In genomic region chr19:11096210-11096841, GRCh38 we compare ENCODE assay signal across 8 cellular contexts. TPM values are rescaled to one million over a fixed set of nuclear protein-coding genes. Genes with fewer than 3 reads are reported as not detected.
DNase-seq lines count a peak whose midpoint lies in the region; ATAC-seq and TF ChIP-seq lines count a peak whose summit lies in the region.

No MANE protein-coding gene starts in this region.

- DNase-seq in DND-41 (no peak), GM23248 (peak; percentile 75), Peyer's patch (no peak), cerebellar cortex (ENCODE audit: low spot score) (peak; percentile 44), RKO (ENCODE audit: low spot score) (no peak), NCI-H774 (lab: John Stamatoyannopoulos, UW) (no peak), cortex of kidney (lab: John Stamatoyannopoulos, UW) (no peak)

- H3K27me3 ChIP-seq in DND-41 (ENCODE audit: insufficient read depth, low read length, poor library complexity) (no peaks in the 10 kb centered on the region), GM23248 (replicated peaks; ENCODE audit: insufficient read depth) (no peaks in the 10 kb centered on the region), Peyer's patch (no peaks in the 10 kb centered on the region), muscle layer of duodenum (ENCODE audit: low read depth, low read length) (no peaks in the 10 kb centered on the region)

- H2AFZ ChIP-seq in DND-41 (ENCODE audit: low read depth, low read length) (no peak overlapping the region), GM23248 (peak overlapping the region; percentile 23)

- H3K4me1 ChIP-seq in DND-41 (ENCODE audit: insufficient read depth, low read length) = peaks cover 43% of the 10 kb centered on the region
- peaks cover 35% of the 10 kb centered on the region for H3K4me1 ChIP-seq in GM23248 (ENCODE audit: insufficient read depth)
- H3K4me1 ChIP-seq in Peyer's patch = peaks cover 0 to 52% (median 12%) of the 10 kb centered on the region in 4 donors
- H3K4me1 ChIP-seq in muscle layer of duodenum (ENCODE audit: control insufficient read depth in 1 of 2, insufficient read depth in 2 of 2, low read length in 2 of 2) = peaks cover 5 to 12% of the 10 kb centered on the region in 2 donors

- no peak overlapping the region for H3K4me3 ChIP-seq in DND-41 (ENCODE audit: low read depth in 1 of 2, low read length in 2 of 2)
- no peak overlapping the region for H3K4me3 ChIP-seq in GM23248
- peak overlapping the region in 1 of 4 donors; percentile 12 for H3K4me3 ChIP-seq in Peyer's patch
- no peak overlapping the region for H3K4me3 ChIP-seq in muscle layer of duodenum (ENCODE audit: low read depth in 1 of 2, low read length in 2 of 2)

- ATAC-seq in DND-41 (ENCODE audit: insufficient read depth, low read depth) = no peak

- H4K20me1 ChIP-seq in DND-41 (ENCODE audit: insufficient read depth, low read length) (peaks cover 89% of the 10 kb centered on the region), GM23248 (ENCODE audit: insufficient read depth) (no peaks in the 10 kb centered on the region)

- peaks cover 34% of the 10 kb centered on the region for H3F3A ChIP-seq in GM23248 (ENCODE audit: insufficient read depth)

- no peaks in the 10 kb centered on the region for H3K9me2 ChIP-seq in GM23248 (ENCODE audit: insufficient read depth)

- in situ Hi-C loops in GM23248 (cut with MboI) = no loop called here

- H3K9me3 ChIP-seq in DND-41 (ENCODE audit: insufficient read depth, low read length, severe bottlenecking) (no peaks in the 10 kb centered on the region), GM23248 (ENCODE audit: low read depth) (no peaks in the 10 kb centered on the region), Peyer's patch (peaks cover 0 to 5% (median 0%) of the 10 kb centered on the region in 4 donors), muscle layer of duodenum (ENCODE audit: control insufficient read depth in 1 of 2, low read length in 2 of 2) (peaks cover 0 to 2% of the 10 kb centered on the region in 2 donors)

- H3K36me3 ChIP-seq in DND-41 (ENCODE audit: insufficient read depth, low read length) (peaks cover 91% of the 10 kb centered on the region), GM23248 (ENCODE audit: low read depth) (no peaks in the 10 kb centered on the region), Peyer's patch (peaks cover 0 to 26% (median 0%) of the 10 kb centered on the region in 3 donors), muscle layer of duodenum (ENCODE audit: control insufficient read depth in 1 of 2, insufficient read depth in 2 of 2, low read length in 2 of 2) (peaks cover 3 to 5% of the 10 kb centered on the region in 2 donors)

- 0 out of 2 replicates have a peak overlapping the region, but pooled peaks have one; percentile 3 for H3K27ac ChIP-seq in DND-41 (ENCODE audit: low read length)
- H3K27ac ChIP-seq in GM23248 = peak overlapping the region; percentile 47
- peak overlapping the region; percentile 81 to 99 (median 96) for H3K27ac ChIP-seq in Peyer's patch
- H3K27ac ChIP-seq in muscle layer of duodenum (ENCODE audit: low read length) = peak overlapping the region; percentile 85

- 41 to 44% methylated on average over 10 of the region's 10 CpGs for WGBS in GM23248 (ENCODE audit: low coverage in 1 of 2, low lambda C conversion rate in 2 of 2, missing lambda C conversion rate in 2 of 2), 2 experiments

- H3K4me2 ChIP-seq in DND-41 (ENCODE audit: insufficient read depth, low read length) = no peak overlapping the region
- peak overlapping the region; percentile 33 for H3K4me2 ChIP-seq in GM23248 (ENCODE audit: unreplicated experiment)

- TF ChIP-seq CTCF in DND-41 (IDR thresholded peaks at IDR 0.05; ENCODE audit: borderline replicate concordance, extremely low read depth, low read length, poor library complexity, severe bottlenecking) (no peak), Peyer's patch (IDR thresholded peaks at IDR 0.05) (no peak)

- peaks cover 99% of the 10 kb centered on the region for H3K79me2 ChIP-seq in DND-41 (ENCODE audit: insufficient read depth, low read length)
- H3K79me2 ChIP-seq in GM23248 (ENCODE audit: insufficient read depth) = peaks cover 75% of the 10 kb centered on the region

- H3K9ac ChIP-seq in DND-41 (ENCODE audit: low read depth, low read length) = no peak overlapping the region
- no peak overlapping the region for H3K9ac ChIP-seq in GM23248

- no peak for TF ChIP-seq POLR2A in Peyer's patch (IDR thresholded peaks at IDR 0.05)

RNA-seq across cellular contexts. Expression of gene LDLR, which starts 7.1 kb away (rescaled TPM):
- 13.8 and 29.6 TPM in 2 replicates for total RNA-seq in GM23248 (2014; rRNA removed; shearing (Covaris generic))
- 13.8 and 14.6 TPM in 2 replicates for polyA plus RNA-seq in GM23248 (2016; fragmentation: Nextera tagmentation; extraction: Ambion mirVana)
- total RNA-seq in Peyer's patch = 100 to 1,000 TPM in 3 of 4 donors, 10 to 100 TPM in 1; 75.7 to 209 (median 156) TPM

RNA-seq across cellular contexts. Expression of gene SPC24, which starts 59.3 kb away (rescaled TPM):
- 9.5 and 19.8 TPM in 2 replicates for total RNA-seq in GM23248 (2014; rRNA removed; shearing (Covaris generic))
- polyA plus RNA-seq in GM23248 (2016; fragmentation: Nextera tagmentation; extraction: Ambion mirVana) = 14.8 and 16.2 TPM in 2 replicates
- total RNA-seq in Peyer's patch = 10 to 100 TPM in 2 of 4 donors, 1 to 10 TPM in 2; 1.7 to 28.9 (median 8.4) TPM

Comparison
In these comparisons a context has a peak if more than half of its experiments do, and no peak if none do; other contexts are left out.
1. DNase-seq: peak in GM23248 (single experiment) and cerebellar cortex (single experiment); none in DND-41 (single experiment), Peyer's patch (0 of 3), RKO (single experiment), NCI-H774 (single experiment) and cortex of kidney (single experiment).
2. H3K27ac ChIP-seq: peak in every context shown above with its lines; median percentile 96 in Peyer's patch; 85 in muscle layer of duodenum; 47 in GM23248; 3 in DND-41.